1 cellular context compared by ENCODE assay signal in the genomic region with DNA sequence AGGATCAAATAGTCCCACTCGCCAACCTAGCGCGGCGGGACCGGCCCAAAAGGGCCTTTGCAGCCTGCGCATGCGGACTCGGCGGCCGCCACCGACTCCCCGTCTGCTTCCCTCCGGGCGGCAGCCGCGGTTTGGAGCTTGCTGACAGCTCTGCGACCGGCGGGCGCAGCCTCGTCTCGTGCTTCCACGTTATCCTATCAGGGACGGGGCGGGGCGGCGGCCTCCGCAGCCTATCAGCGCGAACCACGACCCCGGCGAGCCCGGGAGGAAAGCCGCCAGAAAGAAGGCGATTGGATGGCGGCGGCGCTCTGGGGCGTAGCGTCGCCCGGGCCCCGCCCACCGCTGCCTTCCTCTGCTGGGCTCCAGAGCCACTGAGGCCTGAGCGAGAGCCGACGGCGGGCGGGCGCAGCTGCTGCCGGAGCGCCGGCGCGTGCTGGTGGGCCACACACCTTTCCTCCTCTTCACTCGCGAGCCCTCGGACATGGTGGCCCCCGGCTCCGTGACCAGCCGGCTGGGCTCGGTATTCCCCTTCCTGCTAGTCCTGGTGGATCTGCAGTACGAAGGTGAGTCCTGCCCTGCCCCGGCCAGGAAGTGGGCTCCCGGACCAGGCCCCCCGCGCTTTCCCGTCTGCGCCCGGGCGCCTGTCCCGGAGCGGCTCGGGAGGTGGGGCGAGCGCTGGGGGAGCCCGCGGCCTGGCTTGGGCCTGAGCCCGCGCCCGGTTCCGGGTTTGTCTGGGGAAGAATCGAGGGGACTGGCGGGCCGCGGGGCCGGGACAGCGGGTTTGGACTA.
TF ChIP-seq lines count a peak whose summit lies in the region.

A gene with protein sequence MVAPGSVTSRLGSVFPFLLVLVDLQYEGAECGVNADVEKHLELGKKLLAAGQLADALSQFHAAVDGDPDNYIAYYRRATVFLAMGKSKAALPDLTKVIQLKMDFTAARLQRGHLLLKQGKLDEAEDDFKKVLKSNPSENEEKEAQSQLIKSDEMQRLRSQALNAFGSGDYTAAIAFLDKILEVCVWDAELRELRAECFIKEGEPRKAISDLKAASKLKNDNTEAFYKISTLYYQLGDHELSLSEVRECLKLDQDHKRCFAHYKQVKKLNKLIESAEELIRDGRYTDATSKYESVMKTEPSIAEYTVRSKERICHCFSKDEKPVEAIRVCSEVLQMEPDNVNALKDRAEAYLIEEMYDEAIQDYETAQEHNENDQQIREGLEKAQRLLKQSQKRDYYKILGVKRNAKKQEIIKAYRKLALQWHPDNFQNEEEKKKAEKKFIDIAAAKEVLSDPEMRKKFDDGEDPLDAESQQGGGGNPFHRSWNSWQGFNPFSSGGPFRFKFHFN (plus strand): TSS at position 365 of the 789 bp plus-strand sequence. CDS start 117 bp downstream, at position 482.

TF ChIP-seq in HepG2, 621 proteins besides CTCF, POLR2A, EP300 and RAD21 (continued from another document and continues in another):
- TF ChIP-seq MYC (CRISPR knock-in tag; IDR thresholded peaks at IDR 0.05; ENCODE audit: borderline replicate concordance), result peak; percentile 79; the same call in 1 of the 2 replicates
- TF ChIP-seq ZSCAN21 (CRISPR knock-in tag; IDR thresholded peaks at IDR 0.05; ENCODE audit: borderline replicate concordance), result peak; percentile 43; the same call in 1 of the 2 replicates
- TF ChIP-seq, protein P1, sequence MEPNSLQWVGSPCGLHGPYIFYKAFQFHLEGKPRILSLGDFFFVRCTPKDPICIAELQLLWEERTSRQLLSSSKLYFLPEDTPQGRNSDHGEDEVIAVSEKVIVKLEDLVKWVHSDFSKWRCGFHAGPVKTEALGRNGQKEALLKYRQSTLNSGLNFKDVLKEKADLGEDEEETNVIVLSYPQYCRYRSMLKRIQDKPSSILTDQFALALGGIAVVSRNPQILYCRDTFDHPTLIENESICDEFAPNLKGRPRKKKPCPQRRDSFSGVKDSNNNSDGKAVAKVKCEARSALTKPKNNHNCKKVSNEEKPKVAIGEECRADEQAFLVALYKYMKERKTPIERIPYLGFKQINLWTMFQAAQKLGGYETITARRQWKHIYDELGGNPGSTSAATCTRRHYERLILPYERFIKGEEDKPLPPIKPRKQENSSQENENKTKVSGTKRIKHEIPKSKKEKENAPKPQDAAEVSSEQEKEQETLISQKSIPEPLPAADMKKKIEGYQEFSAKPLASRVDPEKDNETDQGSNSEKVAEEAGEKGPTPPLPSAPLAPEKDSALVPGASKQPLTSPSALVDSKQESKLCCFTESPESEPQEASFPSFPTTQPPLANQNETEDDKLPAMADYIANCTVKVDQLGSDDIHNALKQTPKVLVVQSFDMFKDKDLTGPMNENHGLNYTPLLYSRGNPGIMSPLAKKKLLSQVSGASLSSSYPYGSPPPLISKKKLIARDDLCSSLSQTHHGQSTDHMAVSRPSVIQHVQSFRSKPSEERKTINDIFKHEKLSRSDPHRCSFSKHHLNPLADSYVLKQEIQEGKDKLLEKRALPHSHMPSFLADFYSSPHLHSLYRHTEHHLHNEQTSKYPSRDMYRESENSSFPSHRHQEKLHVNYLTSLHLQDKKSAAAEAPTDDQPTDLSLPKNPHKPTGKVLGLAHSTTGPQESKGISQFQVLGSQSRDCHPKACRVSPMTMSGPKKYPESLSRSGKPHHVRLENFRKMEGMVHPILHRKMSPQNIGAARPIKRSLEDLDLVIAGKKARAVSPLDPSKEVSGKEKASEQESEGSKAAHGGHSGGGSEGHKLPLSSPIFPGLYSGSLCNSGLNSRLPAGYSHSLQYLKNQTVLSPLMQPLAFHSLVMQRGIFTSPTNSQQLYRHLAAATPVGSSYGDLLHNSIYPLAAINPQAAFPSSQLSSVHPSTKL (CRISPR knock-in tag; IDR thresholded peaks at IDR 0.05), result peak; percentile 53; the same call in 1 of the 2 replicates
- 0 out of 2 replicates have a peak, but pooled peaks have one; percentile 18 for TF ChIP-seq ZNF839 (CRISPR knock-in tag; IDR thresholded peaks at IDR 0.05; ENCODE audit: borderline replicate concordance)
- TF ChIP-seq KDM4B (CRISPR knock-in tag; IDR thresholded peaks at IDR 0.05), result no peak; the same call in none of the 2 replicates
- 0 out of 2 replicates have a peak, but pooled peaks have one; percentile 25 for TF ChIP-seq ZNF446 (CRISPR knock-in tag; IDR thresholded peaks at IDR 0.05)
- peak; percentile 63 for TF ChIP-seq AGO1 (IDR thresholded peaks at IDR 0.05; ENCODE audit: low read depth, low read length, poor library complexity, severe bottlenecking)
- no peak; the same call in none of the 2 replicates for TF ChIP-seq KLF15 (CRISPR knock-in tag; IDR thresholded peaks at IDR 0.05; ENCODE audit: borderline replicate concordance)
- TF ChIP-seq XBP1 (CRISPR knock-in tag; IDR thresholded peaks at IDR 0.05), result peak; percentile 97
- TF ChIP-seq, protein P2, sequence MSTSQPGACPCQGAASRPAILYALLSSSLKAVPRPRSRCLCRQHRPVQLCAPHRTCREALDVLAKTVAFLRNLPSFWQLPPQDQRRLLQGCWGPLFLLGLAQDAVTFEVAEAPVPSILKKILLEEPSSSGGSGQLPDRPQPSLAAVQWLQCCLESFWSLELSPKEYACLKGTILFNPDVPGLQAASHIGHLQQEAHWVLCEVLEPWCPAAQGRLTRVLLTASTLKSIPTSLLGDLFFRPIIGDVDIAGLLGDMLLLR (CRISPR knock-in tag; IDR thresholded peaks at IDR 0.05), result peak; percentile 81; the same call in 1 of the 2 replicates
- TF ChIP-seq AGO2 (optimal IDR thresholded peaks at IDR 0.05; ENCODE audit: low read depth, low read length), result peak; percentile 73
- TF ChIP-seq SMAD3 (CRISPR knock-in tag; IDR thresholded peaks at IDR 0.05), result peak; percentile 54; the same call in 1 of the 2 replicates
- TF ChIP-seq, protein P3, sequence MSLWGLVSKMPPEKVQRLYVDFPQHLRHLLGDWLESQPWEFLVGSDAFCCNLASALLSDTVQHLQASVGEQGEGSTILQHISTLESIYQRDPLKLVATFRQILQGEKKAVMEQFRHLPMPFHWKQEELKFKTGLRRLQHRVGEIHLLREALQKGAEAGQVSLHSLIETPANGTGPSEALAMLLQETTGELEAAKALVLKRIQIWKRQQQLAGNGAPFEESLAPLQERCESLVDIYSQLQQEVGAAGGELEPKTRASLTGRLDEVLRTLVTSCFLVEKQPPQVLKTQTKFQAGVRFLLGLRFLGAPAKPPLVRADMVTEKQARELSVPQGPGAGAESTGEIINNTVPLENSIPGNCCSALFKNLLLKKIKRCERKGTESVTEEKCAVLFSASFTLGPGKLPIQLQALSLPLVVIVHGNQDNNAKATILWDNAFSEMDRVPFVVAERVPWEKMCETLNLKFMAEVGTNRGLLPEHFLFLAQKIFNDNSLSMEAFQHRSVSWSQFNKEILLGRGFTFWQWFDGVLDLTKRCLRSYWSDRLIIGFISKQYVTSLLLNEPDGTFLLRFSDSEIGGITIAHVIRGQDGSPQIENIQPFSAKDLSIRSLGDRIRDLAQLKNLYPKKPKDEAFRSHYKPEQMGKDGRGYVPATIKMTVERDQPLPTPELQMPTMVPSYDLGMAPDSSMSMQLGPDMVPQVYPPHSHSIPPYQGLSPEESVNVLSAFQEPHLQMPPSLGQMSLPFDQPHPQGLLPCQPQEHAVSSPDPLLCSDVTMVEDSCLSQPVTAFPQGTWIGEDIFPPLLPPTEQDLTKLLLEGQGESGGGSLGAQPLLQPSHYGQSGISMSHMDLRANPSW (CRISPR knock-in tag; IDR thresholded peaks at IDR 0.05; ENCODE audit: borderline replicate concordance), result no peak
- no peak for TF ChIP-seq SOX6 (IDR thresholded peaks at IDR 0.05)
- TF ChIP-seq SOX6 (CRISPR knock-in tag; IDR thresholded peaks at IDR 0.05), result peak; percentile 23; the same call in 1 of the 2 replicates
- peak; percentile 64; the same call in 1 of the 2 replicates for TF ChIP-seq ZNF768 (CRISPR knock-in tag; IDR thresholded peaks at IDR 0.05)
- TF ChIP-seq GATA4 (IDR thresholded peaks at IDR 0.05; ENCODE audit: borderline replicate concordance, low read depth), result peak; percentile 49; the same call in 1 of the 2 replicates
- TF ChIP-seq ZNF598 (CRISPR knock-in tag; IDR thresholded peaks at IDR 0.05; ENCODE audit: borderline replicate concordance), result peak; percentile 23; the same call in 1 of the 2 replicates
- TF ChIP-seq, protein P4, sequence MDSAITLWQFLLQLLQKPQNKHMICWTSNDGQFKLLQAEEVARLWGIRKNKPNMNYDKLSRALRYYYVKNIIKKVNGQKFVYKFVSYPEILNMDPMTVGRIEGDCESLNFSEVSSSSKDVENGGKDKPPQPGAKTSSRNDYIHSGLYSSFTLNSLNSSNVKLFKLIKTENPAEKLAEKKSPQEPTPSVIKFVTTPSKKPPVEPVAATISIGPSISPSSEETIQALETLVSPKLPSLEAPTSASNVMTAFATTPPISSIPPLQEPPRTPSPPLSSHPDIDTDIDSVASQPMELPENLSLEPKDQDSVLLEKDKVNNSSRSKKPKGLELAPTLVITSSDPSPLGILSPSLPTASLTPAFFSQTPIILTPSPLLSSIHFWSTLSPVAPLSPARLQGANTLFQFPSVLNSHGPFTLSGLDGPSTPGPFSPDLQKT (CRISPR knock-in tag; IDR thresholded peaks at IDR 0.05; ENCODE audit: borderline replicate concordance), result no peak
- 0 out of 2 replicates have a peak, but pooled peaks have one; percentile 26 for TF ChIP-seq MIXL1 (CRISPR knock-in tag; IDR thresholded peaks at IDR 0.05)
- TF ChIP-seq IRF2 (CRISPR knock-in tag; IDR thresholded peaks at IDR 0.05), result peak; percentile 68
- peak; percentile 76 for TF ChIP-seq ARNTL (CRISPR knock-in tag; IDR thresholded peaks at IDR 0.05)
- peak; percentile 66; the same call in 1 of the 2 replicates for TF ChIP-seq GFI1 (CRISPR knock-in tag; IDR thresholded peaks at IDR 0.05; ENCODE audit: borderline replicate concordance)
- TF ChIP-seq, protein P5, sequence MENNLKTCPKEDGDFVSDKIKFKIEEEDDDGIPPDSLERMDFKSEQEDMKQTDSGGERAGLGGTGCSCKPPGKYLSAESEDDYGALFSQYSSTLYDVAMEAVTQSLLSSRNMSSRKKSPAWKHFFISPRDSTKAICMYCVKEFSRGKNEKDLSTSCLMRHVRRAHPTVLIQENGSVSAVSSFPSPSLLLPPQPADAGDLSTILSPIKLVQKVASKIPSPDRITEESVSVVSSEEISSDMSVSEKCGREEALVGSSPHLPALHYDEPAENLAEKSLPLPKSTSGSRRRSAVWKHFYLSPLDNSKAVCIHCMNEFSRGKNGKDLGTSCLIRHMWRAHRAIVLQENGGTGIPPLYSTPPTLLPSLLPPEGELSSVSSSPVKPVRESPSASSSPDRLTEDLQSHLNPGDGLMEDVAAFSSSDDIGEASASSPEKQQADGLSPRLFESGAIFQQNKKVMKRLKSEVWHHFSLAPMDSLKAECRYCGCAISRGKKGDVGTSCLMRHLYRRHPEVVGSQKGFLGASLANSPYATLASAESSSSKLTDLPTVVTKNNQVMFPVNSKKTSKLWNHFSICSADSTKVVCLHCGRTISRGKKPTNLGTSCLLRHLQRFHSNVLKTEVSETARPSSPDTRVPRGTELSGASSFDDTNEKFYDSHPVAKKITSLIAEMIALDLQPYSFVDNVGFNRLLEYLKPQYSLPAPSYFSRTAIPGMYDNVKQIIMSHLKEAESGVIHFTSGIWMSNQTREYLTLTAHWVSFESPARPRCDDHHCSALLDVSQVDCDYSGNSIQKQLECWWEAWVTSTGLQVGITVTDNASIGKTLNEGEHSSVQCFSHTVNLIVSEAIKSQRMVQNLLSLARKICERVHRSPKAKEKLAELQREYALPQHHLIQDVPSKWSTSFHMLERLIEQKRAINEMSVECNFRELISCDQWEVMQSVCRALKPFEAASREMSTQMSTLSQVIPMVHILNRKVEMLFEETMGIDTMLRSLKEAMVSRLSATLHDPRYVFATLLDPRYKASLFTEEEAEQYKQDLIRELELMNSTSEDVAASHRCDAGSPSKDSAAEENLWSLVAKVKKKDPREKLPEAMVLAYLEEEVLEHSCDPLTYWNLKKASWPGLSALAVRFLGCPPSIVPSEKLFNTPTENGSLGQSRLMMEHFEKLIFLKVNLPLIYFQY (CRISPR knock-in tag; IDR thresholded peaks at IDR 0.05; ENCODE audit: borderline replicate concordance), result peak; percentile 92
- peak; percentile 70; the same call in 1 of the 2 replicates for TF ChIP-seq ZFP1 (CRISPR knock-in tag; IDR thresholded peaks at IDR 0.05)
- TF ChIP-seq KLF11 (CRISPR knock-in tag; IDR thresholded peaks at IDR 0.05), result peak; percentile 62
- peak; percentile 71 for TF ChIP-seq SNAPC2 (CRISPR knock-in tag; IDR thresholded peaks at IDR 0.05)
- TF ChIP-seq MAZ (IDR thresholded peaks at IDR 0.05; ENCODE audit: borderline replicate concordance, low read depth, low read length), result peak; percentile 21; the same call in 1 of the 2 replicates
- TF ChIP-seq MAZ (CRISPR knock-in tag; IDR thresholded peaks at IDR 0.05; ENCODE audit: low read depth), result peak; percentile 33; the same call in 1 of the 2 replicates
- TF ChIP-seq, protein P6, sequence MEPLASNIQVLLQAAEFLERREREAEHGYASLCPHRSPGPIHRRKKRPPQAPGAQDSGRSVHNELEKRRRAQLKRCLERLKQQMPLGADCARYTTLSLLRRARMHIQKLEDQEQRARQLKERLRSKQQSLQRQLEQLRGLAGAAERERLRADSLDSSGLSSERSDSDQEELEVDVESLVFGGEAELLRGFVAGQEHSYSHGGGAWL (CRISPR knock-in tag; IDR thresholded peaks at IDR 0.05), result peak; percentile 93
- peak; percentile 82 for TF ChIP-seq ZNF777 (CRISPR knock-in tag; IDR thresholded peaks at IDR 0.05)
- peak; percentile 45; the same call in 1 of the 2 replicates for TF ChIP-seq ZNF788 (CRISPR knock-in tag; IDR thresholded peaks at IDR 0.05; ENCODE audit: borderline replicate concordance)
- TF ChIP-seq ZNF160 (CRISPR knock-in tag; IDR thresholded peaks at IDR 0.05), result peak; percentile 30; the same call in 1 of the 2 replicates
- peak; percentile 62; the same call in 1 of the 2 replicates for TF ChIP-seq SP5 (CRISPR knock-in tag; IDR thresholded peaks at IDR 0.05; ENCODE audit: borderline replicate concordance, low read depth)
- no peak for TF ChIP-seq NKX3-1 (CRISPR knock-in tag; IDR thresholded peaks at IDR 0.05)
- TF ChIP-seq, protein P7, sequence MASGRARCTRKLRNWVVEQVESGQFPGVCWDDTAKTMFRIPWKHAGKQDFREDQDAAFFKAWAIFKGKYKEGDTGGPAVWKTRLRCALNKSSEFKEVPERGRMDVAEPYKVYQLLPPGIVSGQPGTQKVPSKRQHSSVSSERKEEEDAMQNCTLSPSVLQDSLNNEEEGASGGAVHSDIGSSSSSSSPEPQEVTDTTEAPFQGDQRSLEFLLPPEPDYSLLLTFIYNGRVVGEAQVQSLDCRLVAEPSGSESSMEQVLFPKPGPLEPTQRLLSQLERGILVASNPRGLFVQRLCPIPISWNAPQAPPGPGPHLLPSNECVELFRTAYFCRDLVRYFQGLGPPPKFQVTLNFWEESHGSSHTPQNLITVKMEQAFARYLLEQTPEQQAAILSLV (CRISPR knock-in tag; IDR thresholded peaks at IDR 0.05; ENCODE audit: borderline replicate concordance), result peak; percentile 52; the same call in 1 of the 2 replicates
- TF ChIP-seq ZNF501 (CRISPR knock-in tag; IDR thresholded peaks at IDR 0.05), result peak; percentile 94
